8 cellular contexts compared by ENCODE assay signal in the genomic region with DNA sequence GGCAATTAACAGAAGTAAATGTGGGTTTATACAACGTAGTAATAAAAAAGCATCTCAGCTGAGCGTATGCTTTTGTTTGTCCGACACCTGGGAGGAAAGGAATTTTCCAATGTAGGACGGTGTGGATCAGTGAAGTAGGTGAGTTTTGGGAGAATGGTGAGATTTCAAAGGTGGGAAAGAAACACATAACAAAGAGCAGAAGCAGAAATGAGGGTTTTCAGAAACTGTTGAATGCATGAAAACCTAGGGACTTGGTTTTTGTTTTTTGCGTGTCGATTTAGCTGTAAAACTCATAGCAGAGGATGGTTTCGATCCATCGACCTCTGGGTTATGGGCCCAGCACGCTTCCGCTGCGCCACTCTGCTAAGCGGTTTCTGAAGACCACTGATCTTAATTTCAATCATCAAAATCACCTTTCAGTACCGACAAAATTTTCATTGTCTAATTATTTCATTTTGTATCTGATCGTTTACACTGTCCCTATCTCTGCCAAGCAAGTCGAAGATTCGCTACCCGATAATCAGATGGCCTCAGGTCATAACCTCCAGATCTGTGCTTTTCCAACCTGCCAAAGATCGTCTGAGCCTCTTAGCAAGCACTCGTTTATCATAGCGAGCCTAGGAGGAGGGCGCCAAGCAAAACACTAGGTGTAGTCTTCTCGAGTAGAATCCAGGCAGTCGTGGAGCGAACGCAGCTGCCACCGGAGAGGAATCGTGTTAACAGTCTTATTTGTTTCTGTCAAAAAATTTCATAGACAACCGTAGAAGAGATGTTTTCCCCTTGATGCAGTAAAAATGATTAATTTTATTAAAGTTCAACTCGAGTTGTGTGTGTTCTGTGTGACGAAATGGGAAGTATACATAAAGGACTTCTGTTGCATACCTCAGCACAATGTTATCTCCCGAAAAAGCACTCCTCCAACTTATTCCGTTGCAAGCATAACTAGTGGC. TPM values are rescaled to one million over a fixed set of nuclear protein-coding genes. Genes with fewer than 3 reads are reported as not detected.
A peak's percentile ranks its signal among the peaks of the same experiment; 100 is the strongest.
DNase-seq lines count a peak whose midpoint lies in the region; ATAC-seq and TF ChIP-seq lines count a peak whose summit lies in the region.

No MANE protein-coding gene starts in this region.

- H3K9ac ChIP-seq in endodermal cell (ENCODE audit: extremely low read depth, low read length, poor library complexity, severe bottlenecking) (peak overlapping the region; percentile 18), parathyroid adenoma (no peak overlapping the region)

- POLR2A ChIA-PET in GM10248 (lab: Yijun Ruan, JAX): interaction anchor here (0.6 kb wide), 1 partner anchor 134 kb away, joined by 3 read pairs; no protein-coding TSS in a partner anchor

- WGBS in endodermal cell (ENCODE audit: insufficient coverage in 1 of 2, insufficient read length in 1 of 2), 2 experiments: 8% methylated on average over 26 to 32 of the region's 32 CpGs
- WGBS in thyroid gland, 2 donors: 12 to 13% methylated on average over 32 of the region's 32 CpGs

- ATAC-seq in GM21390 (IDR thresholded peaks at IDR 0.05; ENCODE audit: unreplicated experiment): no peak
- no peak for ATAC-seq in GM19452 (IDR thresholded peaks at IDR 0.05; ENCODE audit: unreplicated experiment)

- H3K4me1 Mint-ChIP-seq in endodermal cell: peaks cover 5% of the 10 kb centered on the region

- H3K27ac ChIP-seq in endodermal cell (ENCODE audit: low read depth, low read length): no peak overlapping the region
- no peak overlapping the region for H3K27ac ChIP-seq in parathyroid adenoma
- H3K27ac ChIP-seq in thyroid gland: no peak overlapping the region

- intact Hi-C loops in thyroid gland (cut with DNase I): no loop called here

- H3K9me3 ChIP-seq in endodermal cell (ENCODE audit: control insufficient read depth, low read length) (no peaks in the 10 kb centered on the region), parathyroid adenoma (ENCODE audit: control insufficient read depth, low read length) (peaks cover 5% of the 10 kb centered on the region), thyroid gland (no peaks in the 10 kb centered on the region)

- H3K36me3 ChIP-seq in endodermal cell (ENCODE audit: control insufficient read depth, insufficient read depth, low read length) (no peaks in the 10 kb centered on the region), parathyroid adenoma (ENCODE audit: control insufficient read depth, insufficient read depth, low read length) (peaks cover 2% of the 10 kb centered on the region), thyroid gland (no peaks in the 10 kb centered on the region)

- peak overlapping the region; percentile 31 for H3K27ac Mint-ChIP-seq in endodermal cell

- no peaks in the 10 kb centered on the region for H3K9me3 Mint-ChIP-seq in endodermal cell

- no peak for TF ChIP-seq CTCF in GM10248 (IDR thresholded peaks at IDR 0.05; ENCODE audit: control extremely low read depth, extremely low read depth, low read depth, missing control alignments)
- TF ChIP-seq CTCF in endodermal cell (conservative IDR thresholded peaks at IDR 0.05): no peak
- TF ChIP-seq CTCF in parathyroid adenoma (IDR thresholded peaks at IDR 0.05): no peak
- no peak for TF ChIP-seq CTCF in thyroid gland (IDR thresholded peaks at IDR 0.05)

- peak; percentile 64 for DNase-seq in GM10248 (ENCODE audit: extremely low spot score)
- DNase-seq in NCI-H146 (lab: John Stamatoyannopoulos, UW): peak; percentile 76
- peak; percentile 67 for DNase-seq in activated CD4-positive, alpha-beta T cell treated with anti-CD3 and anti-CD28 coated beads for 48 hours
- peak; percentile 87 for DNase-seq in endodermal cell
- DNase-seq in thyroid gland: no peak

- H3K27me3 Mint-ChIP-seq in endodermal cell (ENCODE audit: insufficient read depth): no peaks in the 10 kb centered on the region

- peak overlapping the region; percentile 43 for H2AFZ ChIP-seq in parathyroid adenoma

- no peaks in the 10 kb centered on the region for H3K4me1 ChIP-seq in endodermal cell (ENCODE audit: control insufficient read depth, insufficient read depth, low read length)
- H3K4me1 ChIP-seq in parathyroid adenoma: no peaks in the 10 kb centered on the region
- H3K4me1 ChIP-seq in thyroid gland: no peaks in the 10 kb centered on the region

- peak overlapping the region; percentile 22 for H3K4me2 ChIP-seq in parathyroid adenoma (ENCODE audit: low read length)

- TF ChIP-seq POLR2A in thyroid gland (IDR thresholded peaks at IDR 0.05): no peak

- H3K4me3 Mint-ChIP-seq in endodermal cell: peak overlapping the region; percentile 67

- no peaks in the 10 kb centered on the region for H3K27me3 ChIP-seq in endodermal cell (ENCODE audit: control insufficient read depth, insufficient read depth, low read length, poor library complexity, severe bottlenecking)
- H3K27me3 ChIP-seq in parathyroid adenoma (ENCODE audit: control insufficient read depth, insufficient read depth, low read length): peaks cover 7% of the 10 kb centered on the region
- H3K27me3 ChIP-seq in thyroid gland: no peaks in the 10 kb centered on the region

- no peaks in the 10 kb centered on the region for H3K36me3 Mint-ChIP-seq in endodermal cell (ENCODE audit: low read depth)

- no peaks in the 10 kb centered on the region for H3K79me2 ChIP-seq in parathyroid adenoma

- CTCF ChIA-PET in GM10248 (lab: Yijun Ruan, JAX): interaction anchor here (1.2 to 1.5 kb wide), 4 partner anchors 10 to 81 kb away, joined by 3 to 7 read pairs (median 4); no protein-coding TSS in a partner anchor

- peak overlapping the region; percentile 86 for H3K4me3 ChIP-seq in endodermal cell (ENCODE audit: low read length)
- H3K4me3 ChIP-seq in parathyroid adenoma (ENCODE audit: low read depth, low read length): no peak overlapping the region
- no peak overlapping the region for H3K4me3 ChIP-seq in thyroid gland (replicated peaks in 1 of 3)

RNA-seq across cellular contexts. Expression of a gene that starts 20.9 kb away (rescaled TPM):
- total RNA-seq in endodermal cell: under 1 TPM in 1 of 2 donors, not detected in 1; 0.20 TPM
- not detected for polyA plus RNA-seq in endodermal cell (2013, experiment 1 of 2)
- not detected for polyA plus RNA-seq in endodermal cell (2013, experiment 2 of 2)
- total RNA-seq in thyroid gland: not detected

RNA-seq across cellular contexts. Expression of a gene that starts 55.6 kb away (rescaled TPM):
- total RNA-seq in endodermal cell (1 to 10 TPM; 8.6 to 9.2 TPM), thyroid gland (10 to 100 TPM in 1 of 4 donors, 1 to 10 TPM in 3; 5.7 to 11.0 (median 6.8) TPM)
- 9.3 TPM for polyA plus RNA-seq in endodermal cell (2013, experiment 1 of 2)
- 7.8 TPM for polyA plus RNA-seq in endodermal cell (2013, experiment 2 of 2)

Comparison
In these comparisons a context has a peak if more than half of its experiments do, and no peak if none do; other contexts are left out.
1. DNase-seq: peak in GM10248 (single experiment), NCI-H146 (single experiment), activated CD4-positive, alpha-beta T cell treated with anti-CD3 and anti-CD28 coated beads for 48 hours (single experiment) and endodermal cell (single experiment); none in thyroid gland (0 of 2).